ENCODE assay signal across 9 cellular contexts in genomic region chr6:24930386-24930785, GRCh38. TPM values are rescaled to one million over a fixed set of nuclear protein-coding genes. Genes with fewer than 3 reads are reported as not detected.
A peak's percentile ranks its signal among the peaks of the same experiment; 100 is the strongest.
DNase-seq lines count a peak whose midpoint lies in the region; ATAC-seq, FAIRE-seq and TF ChIP-seq lines count a peak whose summit lies in the region.
"Had no signal": no experiment of that assay in that cellular context is flagged by ENCODE, and none has a peak within 500 bp of the region (broad histone marks: within the 10 kb centered on the region; RNA-seq: fewer than 3 reads in every experiment).

No MANE protein-coding gene starts in this region.

- POLR2A ChIA-PET in BJ (lab: Charles Lee), result no interaction called here

- H3K9me3 Mint-ChIP-seq in naive B cell, result peaks cover 0 to 5% (median 0%) of the 10 kb centered on the region in 7 donors

- H3K27me3 ChIP-seq in BJ (ENCODE audit: control insufficient read depth, insufficient read depth, low read length), result no peaks in the 10 kb centered on the region

- FAIRE-seq in HTR-8/SVneo (lab: Jason Lieb, UNC), result peak; percentile 38
- FAIRE-seq: RCC 7860 had no signal

- CTCF ChIA-PET in BJ (lab: Yijun Ruan, JAX), result interaction anchor here (2.9 kb wide), 1 partner anchor 61 kb away, joined by 14 read pairs; no protein-coding TSS in a partner anchor

- no peak for ATAC-seq in naive B cell (ENCODE audit: low read depth in 2 of 2)
- no peak for ATAC-seq in GM18907 (IDR thresholded peaks at IDR 0.05; ENCODE audit: unreplicated experiment)

- H3K36me3 Mint-ChIP-seq in naive B cell, result peaks cover 55 to 63% of the 10 kb centered on the region in 2 donors

- peak overlapping the region in 4 of 6 donors; percentile 87 to 94 (median 89) for H3K27ac Mint-ChIP-seq in naive B cell

- H3K36me3 ChIP-seq in BJ (ENCODE audit: control insufficient read depth, insufficient read depth, low read length), result no peaks in the 10 kb centered on the region

- H3K4me1 Mint-ChIP-seq in naive B cell, result peaks cover 55 to 66% (median 61%) of the 10 kb centered on the region in 3 donors

- peak; percentile 65 for DNase-seq in BJ (ENCODE audit: low read depth)
- DNase-seq in HTR-8/SVneo (ENCODE audit: insufficient read length, low spot score), result peak; percentile 49
- peak; percentile 21 for DNase-seq in choroid plexus epithelial cell (ENCODE audit: low read depth)
- no peak for DNase-seq in naive B cell
- no peak for DNase-seq in SW480 (ENCODE audit: low spot score)
- DNase-seq in putamen (ENCODE audit: low spot score), result no peak
- DNase-seq in NCI-H128 (lab: John Stamatoyannopoulos, UW; ENCODE audit: unreplicated experiment), result no peak

- H3K4me3 Mint-ChIP-seq in naive B cell, result peak overlapping the region; percentile 93 to 100 (median 100)

- TF ChIP-seq CTCF in BJ (IDR thresholded peaks at IDR 0.05; ENCODE audit: insufficient read depth, low read depth, low read length) (no peak), choroid plexus epithelial cell (conservative IDR thresholded peaks at IDR 0.05; ENCODE audit: low read depth, low read length) (no peak)

- H3K4me3 ChIP-seq in BJ (ENCODE audit: low read depth, low read length) (no peak overlapping the region), choroid plexus epithelial cell (ENCODE audit: low read depth, low read length) (no peak overlapping the region)

- no peaks in the 10 kb centered on the region for H3K27me3 Mint-ChIP-seq in naive B cell

RNA-seq across cellular contexts. Expression of gene RIPOR2, which starts 5.4 kb away (rescaled TPM):
- polyA plus RNA-seq in BJ (2011; rRNA removed) (36.3 and 52.6 TPM in 2 replicates), naive B cell (ENCODE audit: low read depth in 6 of 6) (100 to 1,000 TPM; 464 to 666 (median 484) TPM)
- 60.8 and 64.8 TPM in 2 replicates for polyA minus RNA-seq in BJ (2011; rRNA and poly(A)+ RNA removed)

Comparison
In these comparisons a context has a peak if more than half of its experiments do, and no peak if none do; other contexts are left out.
1. DNase-seq: peak in BJ (single experiment), HTR-8/SVneo (single experiment) and choroid plexus epithelial cell (single experiment); none in naive B cell (single experiment), SW480 (single experiment), putamen (single experiment) and NCI-H128 (single experiment).